1 cellular context compared by ENCODE assay signal in genomic region chr14:31162910-31163649, GRCh38.
TF ChIP-seq lines count a peak whose summit lies in the region.

No MANE protein-coding gene starts in this region.

TF ChIP-seq in GM12878, 131 proteins besides CTCF, POLR2A, EP300 and RAD21:
- TF ChIP-seq E4F1 (IDR thresholded peaks at IDR 0.05; ENCODE audit: borderline replicate concordance, partially characterized antibody) (peak; percentile 34), STAT3 (IDR thresholded peaks at IDR 0.05; ENCODE audit: low read depth, low read length) (no peak)
